In the genomic region with DNA sequence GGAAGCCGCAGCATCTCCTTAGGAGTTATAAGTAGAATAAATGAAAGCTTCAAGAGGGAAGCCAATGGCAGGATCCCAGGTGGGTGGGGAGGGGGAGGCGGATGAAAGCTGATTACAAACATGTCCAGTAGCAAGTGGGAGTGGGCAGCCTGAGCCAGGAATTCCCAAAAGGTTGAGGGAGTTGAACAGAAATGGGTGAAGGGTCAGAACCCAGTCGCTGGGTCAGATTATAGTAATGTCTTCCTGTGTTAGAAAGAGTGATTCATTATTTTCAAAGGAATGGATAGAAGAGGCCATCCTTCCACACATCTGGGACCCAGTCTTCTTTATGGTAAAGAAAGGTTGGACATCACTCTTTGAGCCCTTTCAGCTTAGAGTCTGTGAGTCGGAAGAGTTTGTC, we compare ENCODE assay signal across 17 cellular contexts. TPM values are rescaled to one million over a fixed set of nuclear protein-coding genes. Genes with fewer than 3 reads are reported as not detected.
A peak's percentile ranks its signal among the peaks of the same experiment; 100 is the strongest.
DNase-seq lines count a peak whose midpoint lies in the region; ATAC-seq, FAIRE-seq and TF ChIP-seq lines count a peak whose summit lies in the region.
"Had no signal": no experiment of that assay in that cellular context is flagged by ENCODE, and none has a peak within 500 bp of the region (broad histone marks: within the 10 kb centered on the region; RNA-seq: fewer than 3 reads in every experiment).

No MANE protein-coding gene starts in this region.

- TF ChIP-seq CTCF in left lung (IDR thresholded peaks at IDR 0.05) (no peak), pancreas (IDR thresholded peaks at IDR 0.05) (no peak)

- H3K4me3 ChIP-seq in SJSA1 = no peak overlapping the region
- no peak overlapping the region for H3K4me3 ChIP-seq in left lung
- peak overlapping the region in 2 of 5 donors; percentile 22 to 37 for H3K4me3 ChIP-seq in subcutaneous abdominal adipose tissue (ENCODE audit: low read depth in 1 of 5, low read length in 5 of 5)
- H3K4me3 ChIP-seq in pancreas = no peak overlapping the region
- H3K4me3 ChIP-seq: GM12878 had no signal

- intact Hi-C loops in left lung (cut with DNase I) = no loop called here
- intact Hi-C loops in pancreas (cut with DNase I) = no loop called here

- 94 to 96% methylated on average over 4 of the region's 4 CpGs for WGBS in pancreas, 2 donors

- no peaks in the 10 kb centered on the region for H3K36me3 ChIP-seq in SJSA1
- H3K36me3 ChIP-seq in left lung = no peaks in the 10 kb centered on the region
- H3K36me3 ChIP-seq in subcutaneous abdominal adipose tissue (ENCODE audit: control insufficient read depth in 5 of 5, insufficient read depth in 5 of 5, low read length in 5 of 5) = no peaks in the 10 kb centered on the region
- H3K36me3 ChIP-seq in pancreas = no peaks in the 10 kb centered on the region

- H3K27ac ChIP-seq in SJSA1 = peak overlapping the region; percentile 68
- peak overlapping the region; percentile 1 to 24 for H3K27ac ChIP-seq in left lung
- peak overlapping the region; percentile 92 for H3K27ac ChIP-seq in subcutaneous abdominal adipose tissue (ENCODE audit: low read depth, low read length)
- no peak overlapping the region for H3K27ac ChIP-seq in pancreas

- H3K4me1 ChIP-seq in SJSA1 (replicated peaks) (peaks cover 76% of the 10 kb centered on the region), left lung (peaks cover 11 to 15% of the 10 kb centered on the region in 2 donors), subcutaneous abdominal adipose tissue (ENCODE audit: control insufficient read depth in 5 of 5, insufficient read depth in 5 of 5, low read length in 5 of 5) (peaks cover 15 to 45% (median 36%) of the 10 kb centered on the region in 5 donors), pancreas (peaks cover 7 to 15% (median 14%) of the 10 kb centered on the region in 3 donors)

- H3K9me3 ChIP-seq in SJSA1 (replicated peaks) (no peaks in the 10 kb centered on the region), left lung (no peaks in the 10 kb centered on the region), subcutaneous abdominal adipose tissue (ENCODE audit: control insufficient read depth in 5 of 5, low read length in 5 of 5) (no peaks in the 10 kb centered on the region), pancreas (no peaks in the 10 kb centered on the region)

- ATAC-seq in left lung (no peak), GM19351 (IDR thresholded peaks at IDR 0.05; ENCODE audit: unreplicated experiment) (no peak), pancreas (no peak)
- ATAC-seq: GM12878, left lobe of liver had no signal

- peak; percentile 59 for DNase-seq in HCEC 1CT
- no peak for DNase-seq in SJSA1 (ENCODE audit: low read depth in 1 of 2, low spot score in 2 of 2)
- DNase-seq in left lung = no peak
- DNase-seq in NOMO-1 (lab: John Stamatoyannopoulos, UW; ENCODE audit: unreplicated experiment in 2 of 2) = no peak
- no peak for DNase-seq in pancreas
- DNase-seq in NCI-H1694 (lab: John Stamatoyannopoulos, UW) = no peak
- DNase-seq: activated CD4-positive, alpha-beta T cell treated with anti-CD3 and anti-CD28 coated beads, Interleukin-2, amount 10 ng/mL, durations not matched to agents 7 days and 5 days; activated T-cell treated with anti-CD3 and anti-CD28 coated beads, Interleukin-2, amount 50 U/mL, for 48 hours; DMS79 treated with DMSO at 0.1 percent for 48 hours; NCI-H1436; NCI-H526 treated with DMSO at 0.1 percent for 48 hours; stimulated activated CD4-positive, alpha-beta T cell treated with anti-CD3 and anti-CD28 coated beads, Interleukin-12 subunit alpha, Interleukin-12 subunit beta, amount 100 ng/mL, for 4 hours; T-helper 9 cell had no signal

- peak overlapping the region in 1 of 5 donors; percentile 59 for H3K9ac ChIP-seq in subcutaneous abdominal adipose tissue (ENCODE audit: low read length in 5 of 5)

- H3K27me3 ChIP-seq in SJSA1 (replicated peaks) (no peaks in the 10 kb centered on the region), left lung (no peaks in the 10 kb centered on the region), subcutaneous abdominal adipose tissue (ENCODE audit: control insufficient read depth in 5 of 5, insufficient read depth in 4 of 5, low read length in 5 of 5) (no peaks in the 10 kb centered on the region), pancreas (no peaks in the 10 kb centered on the region)

- no peak for FAIRE-seq in pancreas (lab: Jason Lieb, UNC)
- FAIRE-seq: GM12878 had no signal

RNA-seq across cellular contexts. Expression of gene FAM50B, which starts 41.0 kb away (rescaled TPM):
- total RNA-seq in SJSA1 (2014; rRNA removed; shearing (Covaris generic)) = 0.25 and 0.58 TPM in 2 replicates
- total RNA-seq in left lung = 10 to 100 TPM; 11.6 to 12.7 TPM
- total RNA-seq in pancreas = 1 to 10 TPM; 3.6 to 8.7 (median 5.9) TPM
- polyA plus RNA-seq in pancreas = 1 to 10 TPM; 4.1 to 9.7 TPM

RNA-seq across cellular contexts. Expression of gene PXDC1, which starts 56.7 kb away (rescaled TPM):
- total RNA-seq in SJSA1 (2014; rRNA removed; shearing (Covaris generic)) = 72.5 and 96.4 TPM in 2 replicates
- total RNA-seq in left lung (10 to 100 TPM; 49.9 to 50.8 TPM), pancreas (10 to 100 TPM in 3 of 6 donors, 1 to 10 TPM in 3; 5.2 to 18.4 (median 9.6) TPM)
- polyA plus RNA-seq in pancreas = 10 to 100 TPM; 13.7 to 19.7 TPM

Comparison
In these comparisons a context has a peak if more than half of its experiments do, and no peak if none do; other contexts are left out.
1. H3K27ac ChIP-seq: peak in SJSA1 (single experiment), left lung (2 of 2) and subcutaneous abdominal adipose tissue (single experiment); none in pancreas (0 of 4).